Comparison of ENCODE assay signal across 1 cellular context in the genomic region with DNA sequence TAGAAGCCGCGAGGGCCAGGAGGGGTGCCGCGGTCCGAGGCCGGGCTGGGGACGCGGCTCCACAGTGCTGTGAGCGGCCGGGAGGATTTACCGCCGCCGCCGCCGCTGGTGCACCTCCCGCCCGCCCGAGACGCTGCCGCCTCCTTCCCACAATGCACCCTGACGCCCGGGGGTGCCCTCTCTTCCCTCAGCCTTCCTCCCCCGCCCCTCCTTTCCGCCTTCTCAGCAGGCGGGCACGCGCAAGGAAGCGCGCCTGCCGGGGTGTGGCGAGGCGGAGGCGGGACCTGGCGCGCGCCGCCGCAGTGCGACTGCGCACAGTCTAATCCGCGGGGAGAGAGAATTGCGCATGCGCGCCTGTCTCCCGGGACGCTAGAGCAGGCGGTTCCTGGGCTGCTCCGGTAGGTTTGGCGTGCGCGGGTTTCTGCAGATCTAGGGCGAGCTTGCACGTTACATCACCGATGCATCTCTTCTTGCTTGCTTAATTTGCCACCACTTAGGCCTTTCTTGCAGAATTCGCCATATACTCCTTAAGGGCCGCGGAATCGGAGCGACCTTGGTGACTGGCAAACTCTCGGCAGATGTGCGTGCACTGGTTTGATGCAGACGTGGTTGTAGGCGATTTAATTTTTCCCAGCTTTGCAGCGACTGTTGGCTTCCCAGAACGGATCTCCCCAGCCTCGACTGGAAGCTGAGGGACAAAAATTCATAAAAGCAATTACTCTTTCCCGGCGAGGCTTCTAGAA.
A peak's percentile ranks its signal among the peaks of the same experiment; 100 is the strongest.
TF ChIP-seq lines count a peak whose summit lies in the region.

GVQW3 (plus strand) TSS at position 347 of the 743 bp plus-strand sequence. CDS start 506 bp downstream, outside the sequence.
A gene with protein sequence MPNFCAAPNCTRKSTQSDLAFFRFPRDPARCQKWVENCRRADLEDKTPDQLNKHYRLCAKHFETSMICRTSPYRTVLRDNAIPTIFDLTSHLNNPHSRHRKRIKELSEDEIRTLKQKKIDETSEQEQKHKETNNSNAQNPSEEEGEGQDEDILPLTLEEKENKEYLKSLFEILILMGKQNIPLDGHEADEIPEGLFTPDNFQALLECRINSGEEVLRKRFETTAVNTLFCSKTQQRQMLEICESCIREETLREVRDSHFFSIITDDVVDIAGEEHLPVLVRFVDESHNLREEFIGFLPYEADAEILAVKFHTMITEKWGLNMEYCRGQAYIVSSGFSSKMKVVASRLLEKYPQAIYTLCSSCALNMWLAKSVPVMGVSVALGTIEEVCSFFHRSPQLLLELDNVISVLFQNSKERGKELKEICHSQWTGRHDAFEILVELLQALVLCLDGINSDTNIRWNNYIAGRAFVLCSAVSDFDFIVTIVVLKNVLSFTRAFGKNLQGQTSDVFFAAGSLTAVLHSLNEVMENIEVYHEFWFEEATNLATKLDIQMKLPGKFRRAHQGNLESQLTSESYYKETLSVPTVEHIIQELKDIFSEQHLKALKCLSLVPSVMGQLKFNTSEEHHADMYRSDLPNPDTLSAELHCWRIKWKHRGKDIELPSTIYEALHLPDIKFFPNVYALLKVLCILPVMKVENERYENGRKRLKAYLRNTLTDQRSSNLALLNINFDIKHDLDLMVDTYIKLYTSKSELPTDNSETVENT (minus strand): TSS at position 156 of the 743 bp plus-strand sequence. CDS start 296 bp downstream, outside the sequence.

TF ChIP-seq in HepG2, 621 proteins besides CTCF, POLR2A, EP300 and RAD21 (continued from another document and continues in another):
- TF ChIP-seq ZNF781 (CRISPR knock-in tag; IDR thresholded peaks at IDR 0.05; ENCODE audit: borderline replicate concordance, not compliant biosample characterization) (peak; percentile 51), FOSL2 (CRISPR knock-in tag; IDR thresholded peaks at IDR 0.05) (peak; percentile 34; the same call in 1 of the 2 replicates), ELF1 (CRISPR knock-in tag; IDR thresholded peaks at IDR 0.05) (peak; percentile 76), SMAD1 (CRISPR knock-in tag; IDR thresholded peaks at IDR 0.05; ENCODE audit: borderline replicate concordance, low read depth) (0 out of 2 replicates have a peak, but pooled peaks have one; percentile 47), MIER3 (CRISPR knock-in tag; IDR thresholded peaks at IDR 0.05; ENCODE audit: borderline replicate concordance) (peak; percentile 60; the same call in 1 of the 2 replicates), ZNF407 (CRISPR knock-in tag; IDR thresholded peaks at IDR 0.05; ENCODE audit: not compliant biosample characterization) (peak; percentile 14), ZSCAN12 (CRISPR knock-in tag; IDR thresholded peaks at IDR 0.05) (0 out of 2 replicates have a peak, but pooled peaks have one; percentile 22), ZNF30 (CRISPR knock-in tag; IDR thresholded peaks at IDR 0.05) (0 out of 2 replicates have a peak, but pooled peaks have one; percentile 4), SKI (IDR thresholded peaks at IDR 0.05; ENCODE audit: partially characterized antibody) (peak; percentile 86), MEF2D (CRISPR knock-in tag; IDR thresholded peaks at IDR 0.05) (0 out of 2 replicates have a peak, but pooled peaks have one; percentile 40), ZNF709 (CRISPR knock-in tag; IDR thresholded peaks at IDR 0.05) (0 out of 2 replicates have a peak, but pooled peaks have one; percentile 52), ZNF614 (CRISPR knock-in tag; IDR thresholded peaks at IDR 0.05; ENCODE audit: borderline replicate concordance) (peak; percentile 85; the same call in 1 of the 2 replicates), RBFOX2 (IDR thresholded peaks at IDR 0.05; ENCODE audit: low read depth, low read length) (peak; percentile 81), DMAP1 (CRISPR knock-in tag; IDR thresholded peaks at IDR 0.05) (peak; percentile 70; the same call in 1 of the 2 replicates), MNT (IDR thresholded peaks at IDR 0.05) (peak; percentile 57), RFXANK (CRISPR knock-in tag; IDR thresholded peaks at IDR 0.05) (no peak), ZNF850 (CRISPR knock-in tag; conservative IDR thresholded peaks at IDR 0.05) (no peak), KAT7 (CRISPR knock-in tag; IDR thresholded peaks at IDR 0.05; ENCODE audit: borderline replicate concordance) (peak; percentile 61; the same call in 1 of the 2 replicates), MAFK (conservative IDR thresholded peaks at IDR 0.05 in 1 of 2, IDR thresholded peaks at IDR 0.05 in 1 of 2; ENCODE audit: low read length in 2 of 2) (peak; percentile 22 to 33; a peak in 2 of 4 replicates), ZNF556 (CRISPR knock-in tag; IDR thresholded peaks at IDR 0.05; ENCODE audit: borderline replicate concordance) (peak; percentile 41; the same call in 1 of the 2 replicates), RXRB (CRISPR knock-in tag; IDR thresholded peaks at IDR 0.05; ENCODE audit: borderline replicate concordance) (peak; percentile 73; the same call in 1 of the 2 replicates), ARHGAP35 (CRISPR knock-in tag; IDR thresholded peaks at IDR 0.05; ENCODE audit: borderline replicate concordance) (0 out of 2 replicates have a peak, but pooled peaks have one; percentile 39), ZNF724P (CRISPR knock-in tag; IDR thresholded peaks at IDR 0.05; ENCODE audit: borderline replicate concordance) (0 out of 2 replicates have a peak, but pooled peaks have one; percentile 60), MED13 (CRISPR knock-in tag; IDR thresholded peaks at IDR 0.05) (0 out of 2 replicates have a peak, but pooled peaks have one; percentile 46), PHF5A (CRISPR knock-in tag; IDR thresholded peaks at IDR 0.05; ENCODE audit: low read depth, unreplicated experiment) (peak; percentile 35), NCOA5 (CRISPR knock-in tag; IDR thresholded peaks at IDR 0.05) (no peak), TGIF2 (CRISPR knock-in tag; IDR thresholded peaks at IDR 0.05) (no peak; the same call in 1 of the 2 replicates), ZNF713 (CRISPR knock-in tag; IDR thresholded peaks at IDR 0.05) (0 out of 2 replicates have a peak, but pooled peaks have one; percentile 63), ZSCAN22 (CRISPR knock-in tag; IDR thresholded peaks at IDR 0.05) (no peak), ZMYM3 (CRISPR knock-in tag; IDR thresholded peaks at IDR 0.05) (no peak), NR2F6 (IDR thresholded peaks at IDR 0.05) (no peak), NR2F6 (CRISPR knock-in tag; IDR thresholded peaks at IDR 0.05) (peak; percentile 39; the same call in 1 of the 2 replicates), ZNF569 (CRISPR knock-in tag; IDR thresholded peaks at IDR 0.05; ENCODE audit: borderline replicate concordance) (no peak), GATA4 (IDR thresholded peaks at IDR 0.05; ENCODE audit: borderline replicate concordance, low read depth) (peak; percentile 68; the same call in 1 of the 2 replicates)
- TF ChIP-seq, protein P1, sequence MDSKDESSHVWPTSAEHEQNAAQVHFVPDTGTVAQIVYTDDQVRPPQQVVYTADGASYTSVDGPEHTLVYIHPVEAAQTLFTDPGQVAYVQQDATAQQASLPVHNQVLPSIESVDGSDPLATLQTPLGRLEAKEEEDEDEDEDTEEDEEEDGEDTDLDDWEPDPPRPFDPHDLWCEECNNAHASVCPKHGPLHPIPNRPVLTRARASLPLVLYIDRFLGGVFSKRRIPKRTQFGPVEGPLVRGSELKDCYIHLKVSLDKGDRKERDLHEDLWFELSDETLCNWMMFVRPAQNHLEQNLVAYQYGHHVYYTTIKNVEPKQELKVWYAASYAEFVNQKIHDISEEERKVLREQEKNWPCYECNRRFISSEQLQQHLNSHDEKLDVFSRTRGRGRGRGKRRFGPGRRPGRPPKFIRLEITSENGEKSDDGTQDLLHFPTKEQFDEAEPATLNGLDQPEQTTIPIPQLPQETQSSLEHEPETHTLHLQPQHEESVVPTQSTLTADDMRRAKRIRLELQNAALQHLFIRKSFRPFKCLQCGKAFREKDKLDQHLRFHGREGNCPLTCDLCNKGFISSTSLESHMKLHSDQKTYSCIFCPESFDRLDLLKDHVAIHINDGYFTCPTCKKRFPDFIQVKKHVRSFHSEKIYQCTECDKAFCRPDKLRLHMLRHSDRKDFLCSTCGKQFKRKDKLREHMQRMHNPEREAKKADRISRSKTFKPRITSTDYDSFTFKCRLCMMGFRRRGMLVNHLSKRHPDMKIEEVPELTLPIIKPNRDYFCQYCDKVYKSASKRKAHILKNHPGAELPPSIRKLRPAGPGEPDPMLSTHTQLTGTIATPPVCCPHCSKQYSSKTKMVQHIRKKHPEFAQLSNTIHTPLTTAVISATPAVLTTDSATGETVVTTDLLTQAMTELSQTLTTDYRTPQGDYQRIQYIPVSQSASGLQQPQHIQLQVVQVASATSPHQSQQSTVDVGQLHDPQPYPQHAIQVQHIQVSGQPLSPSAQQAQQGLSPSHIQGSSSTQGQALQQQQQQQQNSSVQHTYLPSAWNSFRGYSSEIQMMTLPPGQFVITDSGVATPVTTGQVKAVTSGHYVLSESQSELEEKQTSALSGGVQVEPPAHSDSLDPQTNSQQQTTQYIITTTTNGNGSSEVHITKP (CRISPR knock-in tag; IDR thresholded peaks at IDR 0.05; ENCODE audit: low read depth): peak; percentile 52; the same call in 1 of the 2 replicates
- TF ChIP-seq, protein P2, sequence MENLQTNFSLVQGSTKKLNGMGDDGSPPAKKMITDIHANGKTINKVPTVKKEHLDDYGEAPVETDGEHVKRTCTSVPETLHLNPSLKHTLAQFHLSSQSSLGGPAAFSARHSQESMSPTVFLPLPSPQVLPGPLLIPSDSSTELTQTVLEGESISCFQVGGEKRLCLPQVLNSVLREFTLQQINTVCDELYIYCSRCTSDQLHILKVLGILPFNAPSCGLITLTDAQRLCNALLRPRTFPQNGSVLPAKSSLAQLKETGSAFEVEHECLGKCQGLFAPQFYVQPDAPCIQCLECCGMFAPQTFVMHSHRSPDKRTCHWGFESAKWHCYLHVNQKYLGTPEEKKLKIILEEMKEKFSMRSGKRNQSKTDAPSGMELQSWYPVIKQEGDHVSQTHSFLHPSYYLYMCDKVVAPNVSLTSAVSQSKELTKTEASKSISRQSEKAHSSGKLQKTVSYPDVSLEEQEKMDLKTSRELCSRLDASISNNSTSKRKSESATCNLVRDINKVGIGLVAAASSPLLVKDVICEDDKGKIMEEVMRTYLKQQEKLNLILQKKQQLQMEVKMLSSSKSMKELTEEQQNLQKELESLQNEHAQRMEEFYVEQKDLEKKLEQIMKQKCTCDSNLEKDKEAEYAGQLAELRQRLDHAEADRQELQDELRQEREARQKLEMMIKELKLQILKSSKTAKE (CRISPR knock-in tag; IDR thresholded peaks at IDR 0.05; ENCODE audit: borderline replicate concordance): peak; percentile 72; the same call in 1 of the 2 replicates
- TF ChIP-seq, protein P3, sequence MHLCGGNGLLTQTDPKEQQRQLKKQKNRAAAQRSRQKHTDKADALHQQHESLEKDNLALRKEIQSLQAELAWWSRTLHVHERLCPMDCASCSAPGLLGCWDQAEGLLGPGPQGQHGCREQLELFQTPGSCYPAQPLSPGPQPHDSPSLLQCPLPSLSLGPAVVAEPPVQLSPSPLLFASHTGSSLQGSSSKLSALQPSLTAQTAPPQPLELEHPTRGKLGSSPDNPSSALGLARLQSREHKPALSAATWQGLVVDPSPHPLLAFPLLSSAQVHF (CRISPR knock-in tag; IDR thresholded peaks at IDR 0.05): peak; percentile 41; the same call in 1 of the 2 replicates
